ENCODE assay signal across 1 cellular context in genomic region chr17:80992948-80993624, GRCh38.
TF ChIP-seq lines count a peak whose summit lies in the region.

No MANE protein-coding gene starts in this region.

TF ChIP-seq in GM23338, 12 proteins besides CTCF, POLR2A, EP300 and RAD21 (continued from another document):
- no peak for TF ChIP-seq NANOG (IDR thresholded peaks at IDR 0.05; ENCODE audit: borderline replicate concordance)
- no peak for TF ChIP-seq POLR2AphosphoS5 (IDR thresholded peaks at IDR 0.05; ENCODE audit: low read depth)
- TF ChIP-seq ETS1 (IDR thresholded peaks at IDR 0.05): no peak
- no peak for TF ChIP-seq JUNB (IDR thresholded peaks at IDR 0.05; ENCODE audit: unreplicated experiment)
- no peak for TF ChIP-seq STAT1 (IDR thresholded peaks at IDR 0.05; ENCODE audit: unreplicated experiment)
- TF ChIP-seq CREB1 (CRISPR knock-in tag; IDR thresholded peaks at IDR 0.05; ENCODE audit: low read depth): no peak
